8 cellular contexts compared by ENCODE assay signal in genomic region chr5:37836173-37837100, GRCh38.
DNase-seq lines count a peak whose midpoint lies in the region; ATAC-seq lines count a peak whose summit lies in the region.

No MANE protein-coding gene starts in this region.

- DNase-seq in DMS 273 (lab: John Stamatoyannopoulos, UW; ENCODE audit: unreplicated experiment): peak; percentile 89
- no peak for DNase-seq in DMS 273 treated with DMSO at 0.1 percent for 48 hours (lab: John Stamatoyannopoulos, UW)
- peak; percentile 17 for DNase-seq in amniotic epithelial cell (ENCODE audit: low read depth)
- peak; percentile 11 for DNase-seq in stimulated activated naive CD8-positive, alpha-beta T cell treated with anti-CD3 and anti-CD28 coated beads, Interleukin-15, Interleukin-2, amounts not matched to agents 100 U/mL and 50 U/mL, for 24 hours
- no peak for DNase-seq in NCI-H2227 (lab: John Stamatoyannopoulos, UW; ENCODE audit: unreplicated experiment)
- no peak for DNase-seq in NCI-H2196 (lab: John Stamatoyannopoulos, UW; ENCODE audit: unreplicated experiment)

- no peak overlapping the region for H3K9ac ChIP-seq in iPS-15b (ENCODE audit: low read depth, low read length)

- no peaks in the 10 kb centered on the region for H3K9me3 ChIP-seq in iPS-15b (ENCODE audit: control insufficient read depth, insufficient read depth, low read length)

- no peaks in the 10 kb centered on the region for H3K36me3 ChIP-seq in iPS-15b (ENCODE audit: control insufficient read depth, insufficient read depth, low read length)

- H3K4me1 ChIP-seq in iPS-15b (ENCODE audit: control insufficient read depth, insufficient read depth, low read length): peaks cover 8% of the 10 kb centered on the region

- peaks cover 94% of the 10 kb centered on the region for H3K27me3 ChIP-seq in iPS-15b (ENCODE audit: control insufficient read depth, insufficient read depth, low read length)

- peak overlapping the region; percentile 61 for H3K4me3 ChIP-seq in iPS-15b (ENCODE audit: low read depth, low read length)

- no peak for ATAC-seq in stimulated activated naive CD8-positive, alpha-beta T cell treated with anti-CD3 and anti-CD28 coated beads, Interleukin-15, Interleukin-2, amounts not matched to agents 100 U/mL and 50 U/mL, for 24 hours
- no peak for ATAC-seq in HG03025 (IDR thresholded peaks at IDR 0.05; ENCODE audit: low FRiP score, unreplicated experiment)

Comparison
In these comparisons a context has a peak if more than half of its experiments do, and no peak if none do; other contexts are left out.
1. DNase-seq: peak in DMS 273 (single experiment), amniotic epithelial cell (single experiment) and stimulated activated naive CD8-positive, alpha-beta T cell treated with anti-CD3 and anti-CD28 coated beads, Interleukin-15, Interleukin-2, amounts not matched to agents 100 U/mL and 50 U/mL, for 24 hours (single experiment); none in DMS 273 treated with DMSO at 0.1 percent for 48 hours (single experiment), NCI-H2227 (single experiment) and NCI-H2196 (single experiment).